In genomic region chr18:53586923-53587322, GRCh38 we compare ENCODE assay signal across 9 cellular contexts.
"Had no signal": no experiment of that assay in that cellular context is flagged by ENCODE, and none has a peak within 500 bp of the region (broad histone marks: within the 10 kb centered on the region; RNA-seq: fewer than 3 reads in every experiment).

No MANE protein-coding gene starts in this region.

- FAIRE-seq: HTR-8/SVneo, K562 had no signal

- H3K27ac Mint-ChIP-seq: GM23338, HFFc6 had no signal

- H3K9me3 ChIP-seq: HAP-1 had no signal

- H3K36me3 ChIP-seq: HAP-1 had no signal

- H3K4me3 ChIP-seq: GM23338, HAP-1, K562 had no signal

- H3K4me3 Mint-ChIP-seq: GM23338, HFFc6 had no signal

- H3K4me1 Mint-ChIP-seq: GM23338 had no signal

- ATAC-seq: GM23338, HCT116, K562 had no signal

- DNase-seq: H7, HFFc6, IMR-90, KG1 had no signal

- H3K4me2 ChIP-seq: GM23338 had no signal

- H2AFZ ChIP-seq: GM23338 had no signal

- H3K4me1 ChIP-seq: HAP-1 had no signal
